ENCODE assay signal across 1 cellular context in genomic region chr1:202165942-202166843, GRCh38.
A peak's percentile ranks its signal among the peaks of the same experiment; 100 is the strongest.
TF ChIP-seq lines count a peak whose summit lies in the region.

No MANE protein-coding gene starts in this region.

TF ChIP-seq in K562, 482 proteins besides CTCF, POLR2A, EP300 and RAD21 (continues in another document):
- TF ChIP-seq JUNB (CRISPR knock-in tag; conservative IDR thresholded peaks at IDR 0.05) (no peak), HES1 (IDR thresholded peaks at IDR 0.05; ENCODE audit: low read depth) (0 out of 2 replicates have a peak, but pooled peaks have one; percentile 21), GABPB1 (CRISPR knock-in tag; IDR thresholded peaks at IDR 0.05) (no peak; the same call in 1 of the 2 replicates), XRCC4 (IDR thresholded peaks at IDR 0.05; ENCODE audit: extremely low read depth, insufficient read depth, insufficient read length) (no peak), NFE2 (IDR thresholded peaks at IDR 0.05; ENCODE audit: low read depth) (peak; percentile 74), ESRRA (IDR thresholded peaks at IDR 0.05; ENCODE audit: borderline replicate concordance, low read depth) (no peak; the same call in 1 of the 2 replicates), FOXP4 (CRISPR knock-in tag; IDR thresholded peaks at IDR 0.05; ENCODE audit: borderline replicate concordance) (no peak), PRDM10 (IDR thresholded peaks at IDR 0.05; ENCODE audit: partially characterized antibody) (peak; percentile 91), PHF8 (IDR thresholded peaks at IDR 0.05; ENCODE audit: borderline replicate concordance, low read length) (no peak), NKRF (IDR thresholded peaks at IDR 0.05; ENCODE audit: borderline replicate concordance) (peak; percentile 46), HDAC3 (IDR thresholded peaks at IDR 0.05; ENCODE audit: borderline replicate concordance, partially characterized antibody) (no peak), STAG1 (CRISPR knock-in tag; IDR thresholded peaks at IDR 0.05; ENCODE audit: borderline replicate concordance) (no peak), CTBP1 (IDR thresholded peaks at IDR 0.05; ENCODE audit: borderline replicate concordance) (peak; percentile 95), NFRKB (IDR thresholded peaks at IDR 0.05; ENCODE audit: low read depth) (no peak), NCOR1 (IDR thresholded peaks at IDR 0.05) (peak; percentile 67), SMARCA4 (IDR thresholded peaks at IDR 0.05) (0 out of 2 replicates have a peak, but pooled peaks have one; percentile 32), ZMIZ1 (IDR thresholded peaks at IDR 0.05; ENCODE audit: low read depth in 2 of 2, low read length in 2 of 2) (0 out of 4 replicates have a peak, but pooled peaks of 1 of the 2 experiments have one; percentile 59), NR4A1 (CRISPR knock-in tag; IDR thresholded peaks at IDR 0.05) (no peak), NR4A1 (tag; IDR thresholded peaks at IDR 0.05) (no peak), CCNT2 (IDR thresholded peaks at IDR 0.05; ENCODE audit: borderline replicate concordance, extremely low read depth, insufficient read length, low read depth, low read length) (no peak), ZNF184 (CRISPR knock-in tag; IDR thresholded peaks at IDR 0.05) (no peak), ETV5 (CRISPR knock-in tag; IDR thresholded peaks at IDR 0.05; ENCODE audit: low read depth) (peak; percentile 39; the same call in 1 of the 2 replicates), MEIS2 (IDR thresholded peaks at IDR 0.05; ENCODE audit: partially characterized antibody) (peak; percentile 36), NFIC (IDR thresholded peaks at IDR 0.05) (peak; percentile 45; the same call in 1 of the 2 replicates), SMAD1 (IDR thresholded peaks at IDR 0.05; ENCODE audit: low read depth, low read length, partially characterized antibody) (no peak), ETS1 (conservative IDR thresholded peaks at IDR 0.05; ENCODE audit: control insufficient read depth, low read depth, low read length) (peak; percentile 40; the same call in 1 of the 2 replicates), RFX7 (CRISPR knock-in tag; IDR thresholded peaks at IDR 0.05) (no peak), ATF3 (IDR thresholded peaks at IDR 0.05) (no peak), ATF3 (CRISPR knock-in tag; conservative IDR thresholded peaks at IDR 0.05) (no peak), ZNF165 (CRISPR knock-in tag; IDR thresholded peaks at IDR 0.05; ENCODE audit: borderline replicate concordance) (no peak), TOE1 (IDR thresholded peaks at IDR 0.05; ENCODE audit: borderline replicate concordance) (peak; percentile 53; the same call in 1 of the 2 replicates), TOE1 (CRISPR knock-in tag; IDR thresholded peaks at IDR 0.05; ENCODE audit: borderline replicate concordance, low read depth) (no peak), POLR2H (tag; IDR thresholded peaks at IDR 0.05; ENCODE audit: low read depth) (no peak), RREB1 (CRISPR knock-in tag; IDR thresholded peaks at IDR 0.05) (no peak), XRCC5 (IDR thresholded peaks at IDR 0.05; ENCODE audit: low read depth, low read length) (no peak), ATF7 (IDR thresholded peaks at IDR 0.05) (peak; percentile 58), TEAD4 (IDR thresholded peaks at IDR 0.05; ENCODE audit: low read length) (peak; percentile 46; the same call in 1 of the 2 replicates), TEAD4 (CRISPR knock-in tag; IDR thresholded peaks at IDR 0.05; ENCODE audit: borderline replicate concordance) (no peak), PTBP1 (IDR thresholded peaks at IDR 0.05; ENCODE audit: low read depth, low read length) (no peak), SP1 (CRISPR knock-in tag; IDR thresholded peaks at IDR 0.05) (0 out of 2 replicates have a peak, but pooled peaks have one; percentile 18)
